ENCODE assay signal across 17 cellular contexts in genomic region chr6:24888967-24889366, GRCh38. TPM values are rescaled to one million over a fixed set of nuclear protein-coding genes. Genes with fewer than 3 reads are reported as not detected.
DNase-seq lines count a peak whose midpoint lies in the region; ATAC-seq, FAIRE-seq and TF ChIP-seq lines count a peak whose summit lies in the region.
"Had no signal": no experiment of that assay in that cellular context is flagged by ENCODE, and none has a peak within 500 bp of the region (broad histone marks: within the 10 kb centered on the region; RNA-seq: fewer than 3 reads in every experiment).

No MANE protein-coding gene starts in this region.

- 89 to 95% (median 91%) methylated on average over 3 of the region's 3 CpGs for WGBS in small intestine, 3 donors
- 77 to 79% methylated on average over 3 of the region's 3 CpGs for WGBS in lower leg skin, 2 donors

- no peaks in the 10 kb centered on the region for H3K27me3 ChIP-seq in small intestine (ENCODE audit: control insufficient read depth in 2 of 2, insufficient read depth in 2 of 2, low read length in 2 of 2)
- H3K27me3 ChIP-seq: MG63, right atrium auricular region had no signal

- FAIRE-seq in small intestine (lab: Jason Lieb, UNC): no peak

- H3K27ac Mint-ChIP-seq in activated naive CD4-positive, alpha-beta T cell treated with anti-CD3 and anti-CD28 coated beads, Interleukin-2, amount 50 U/mL, for 72 hours: peak overlapping the region; percentile 91 to 92
- H3K27ac Mint-ChIP-seq in brain: peak overlapping the region in 4 of 5 experiments; percentile 6 to 91 (median 54)
- peak overlapping the region; percentile 84 for H3K27ac Mint-ChIP-seq in stimulated activated naive CD8-positive, alpha-beta T cell treated with anti-CD3 and anti-CD28 coated beads, Interleukin-15, Interleukin-2, amounts not matched to agents 100 ng/mL and 50 ng/mL, for 24 hours

- H3K4me1 Mint-ChIP-seq in brain: peaks cover 77% of the 10 kb centered on the region
- H3K4me1 Mint-ChIP-seq in stimulated activated naive CD8-positive, alpha-beta T cell treated with anti-CD3 and anti-CD28 coated beads, Interleukin-15, Interleukin-2, amounts not matched to agents 100 ng/mL and 50 ng/mL, for 24 hours (ENCODE audit: low read depth): peaks cover 98% of the 10 kb centered on the region

- H3K36me3 Mint-ChIP-seq in activated naive CD4-positive, alpha-beta T cell treated with anti-CD3 and anti-CD28 coated beads, Interleukin-2, amount 50 U/mL, for 72 hours: peaks cover 0 to 15% of the 10 kb centered on the region in 2 donors
- H3K36me3 Mint-ChIP-seq in brain: no peaks in the 10 kb centered on the region
- peaks cover 9% of the 10 kb centered on the region for H3K36me3 Mint-ChIP-seq in stimulated activated naive CD8-positive, alpha-beta T cell treated with anti-CD3 and anti-CD28 coated beads, Interleukin-15, Interleukin-2, amounts not matched to agents 100 ng/mL and 50 ng/mL, for 24 hours (ENCODE audit: low read depth)

- TF ChIP-seq CTCF in brain (conservative IDR thresholded peaks at IDR 0.05) (no peak), lower leg skin (IDR thresholded peaks at IDR 0.05) (no peak)

- no peak for DNase-seq in activated naive CD4-positive, alpha-beta T cell treated with anti-CD3 and anti-CD28 coated beads, Interleukin-2, amount 50 U/mL, for 72 hours (ENCODE audit: low spot score in 2 of 2)
- no peak for DNase-seq in activated naive CD4-positive, alpha-beta T cell treated with anti-CD3 and anti-CD28 coated beads, Interleukin-2, amount 50 U/mL, for 16 hours
- DNase-seq in NCI-H526 treated with DMSO at 0.1 percent for 48 hours (lab: John Stamatoyannopoulos, UW) (peak; percentile 28), small intestine (no peak), lower leg skin (ENCODE audit: low spot score in 2 of 2) (no peak)
- no peak for DNase-seq in stimulated activated naive CD4-positive, alpha-beta T cell treated with Interleukin-2 at 50 U/mL for 16 hours (lab: John Stamatoyannopoulos, UW)
- DNase-seq: MG63, NCI-H2029 treated with DMSO at 0.1 percent for 48 hours, T-helper 2 cell had no signal

- no peaks in the 10 kb centered on the region for H3K4me1 ChIP-seq in small intestine (ENCODE audit: control insufficient read depth in 2 of 2, insufficient read depth in 1 of 2, low read depth in 1 of 2, low read length in 1 of 2)
- H3K4me1 ChIP-seq: right atrium auricular region had no signal

- intact Hi-C loops in lower leg skin (cut with DNase I; ENCODE audit: low total_unique reads): no loop called here

- H3K36me3 ChIP-seq in small intestine (ENCODE audit: control insufficient read depth in 2 of 2, insufficient read depth in 2 of 2, low read length in 2 of 2): no peaks in the 10 kb centered on the region
- H3K36me3 ChIP-seq: MG63, right atrium auricular region, thoracic aorta had no signal

- peak overlapping the region in 1 of 5 experiments; percentile 67 for H3K4me3 Mint-ChIP-seq in brain
- H3K4me3 Mint-ChIP-seq in stimulated activated naive CD8-positive, alpha-beta T cell treated with anti-CD3 and anti-CD28 coated beads, Interleukin-15, Interleukin-2, amounts not matched to agents 100 ng/mL and 50 ng/mL, for 24 hours: peak overlapping the region; percentile 3

- no peak for ATAC-seq in activated naive CD4-positive, alpha-beta T cell treated with anti-CD3 and anti-CD28 coated beads, Interleukin-2, amount 50 U/mL, for 72 hours
- ATAC-seq: esophagus mucosa had no signal

- H3K9me3 Mint-ChIP-seq in activated naive CD4-positive, alpha-beta T cell treated with anti-CD3 and anti-CD28 coated beads, Interleukin-2, amount 50 U/mL, for 72 hours: peaks cover 0 to 4% of the 10 kb centered on the region in 2 donors
- no peaks in the 10 kb centered on the region for H3K9me3 Mint-ChIP-seq in brain
- no peaks in the 10 kb centered on the region for H3K9me3 Mint-ChIP-seq in stimulated activated naive CD8-positive, alpha-beta T cell treated with anti-CD3 and anti-CD28 coated beads, Interleukin-15, Interleukin-2, amounts not matched to agents 100 ng/mL and 50 ng/mL, for 24 hours

- TF ChIP-seq POLR2A in lower leg skin (IDR thresholded peaks at IDR 0.05): no peak

- H3K9me3 ChIP-seq in small intestine (ENCODE audit: control insufficient read depth, low read depth): no peaks in the 10 kb centered on the region
- H3K9me3 ChIP-seq: MG63, right atrium auricular region, thoracic aorta had no signal

- H3K4me3 ChIP-seq in small intestine (ENCODE audit: low read depth in 1 of 2, low read length in 2 of 2): no peak overlapping the region
- no peak overlapping the region for H3K4me3 ChIP-seq in lower leg skin (ENCODE audit: low read depth, poor library complexity, severe bottlenecking)
- H3K4me3 ChIP-seq: MG63, right atrium auricular region, thoracic aorta had no signal

- H3K27ac ChIP-seq in small intestine (ENCODE audit: low read depth in 1 of 2, low read length in 1 of 2): no peak overlapping the region
- H3K27ac ChIP-seq: right atrium auricular region, thoracic aorta had no signal

- H3K27me3 Mint-ChIP-seq in brain: no peaks in the 10 kb centered on the region
- H3K27me3 Mint-ChIP-seq in stimulated activated naive CD8-positive, alpha-beta T cell treated with anti-CD3 and anti-CD28 coated beads, Interleukin-15, Interleukin-2, amounts not matched to agents 100 ng/mL and 50 ng/mL, for 24 hours: no peaks in the 10 kb centered on the region

RNA-seq across cellular contexts. Expression of gene RIPOR2, which starts 46.8 kb away (rescaled TPM):
- total RNA-seq in activated naive CD4-positive, alpha-beta T cell treated with anti-CD3 and anti-CD28 coated beads, Interleukin-2, amount 50 U/mL, for 72 hours: 100 to 1,000 TPM in 1 of 2 donors, 10 to 100 TPM in 1; 63.9 to 126 TPM
- polyA plus RNA-seq in brain (ENCODE audit: insufficient read depth, low read depth, low replicate concordance) (13.6 TPM), small intestine (1 to 10 TPM; 1.6 to 3.1 (median 1.8) TPM)
- 10 to 100 TPM in 2 of 4 donors, 1 to 10 TPM in 2; 5.2 to 21.3 (median 8.6) TPM for total RNA-seq in lower leg skin
- total RNA-seq: glomerular endothelial cell, H4, HT1080 had no signal
